ENCODE assay signal across 1 cellular context in the genomic region with DNA sequence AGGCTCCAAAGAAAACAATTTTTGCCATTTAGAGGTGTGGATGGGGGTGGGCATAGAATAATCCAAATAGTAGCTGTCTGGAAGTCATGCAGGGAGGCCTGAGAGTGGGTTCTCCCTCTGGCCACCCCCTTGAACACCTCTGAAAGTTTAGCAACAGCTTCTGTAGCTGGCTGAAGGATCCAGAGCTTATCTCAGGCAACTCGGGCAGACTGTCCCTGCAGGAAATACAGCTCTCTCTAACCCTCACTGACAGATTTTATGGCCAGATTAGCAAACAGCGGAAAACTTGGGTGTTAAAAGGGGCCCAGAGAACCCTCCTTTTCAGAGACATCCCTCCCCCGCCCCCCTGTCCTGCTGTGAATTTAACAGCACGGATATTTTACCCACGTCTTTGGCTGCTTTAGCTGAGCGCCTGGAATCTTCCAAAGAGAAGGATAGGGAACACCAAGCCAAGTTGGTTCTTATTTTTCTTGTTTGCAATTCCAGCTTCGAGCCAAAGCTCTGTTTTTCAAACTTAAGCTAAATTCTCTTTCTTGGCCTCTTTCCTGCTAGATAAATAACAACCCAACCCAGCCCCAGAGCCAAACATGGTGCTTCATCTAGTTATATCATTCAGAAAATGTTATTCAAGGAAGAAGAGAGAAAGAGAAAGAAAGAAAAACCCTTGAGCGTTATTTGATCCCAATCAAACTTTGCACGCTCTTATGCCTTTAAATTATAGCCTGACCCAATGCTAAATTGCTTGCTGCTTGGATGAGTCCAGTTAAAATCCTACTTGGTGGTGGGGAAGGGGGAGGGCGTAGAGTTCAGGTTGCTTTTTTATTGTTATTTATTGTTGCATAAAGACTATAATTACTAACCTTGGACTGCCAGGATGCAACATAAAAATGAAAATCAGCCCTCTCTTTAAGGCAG.
TF ChIP-seq lines count a peak whose summit lies in the region.

No MANE protein-coding gene starts in this region.

TF ChIP-seq in H1, 55 proteins besides CTCF, POLR2A, EP300 and RAD21:
- TF ChIP-seq SUZ12 (IDR thresholded peaks at IDR 0.05; ENCODE audit: low read length) (peak; percentile 75), RNF2 (IDR thresholded peaks at IDR 0.05; ENCODE audit: borderline replicate concordance, low read depth, low read length, missing control alignments, poor library complexity, severe bottlenecking) (peak; percentile 22), KDM4A (IDR thresholded peaks at IDR 0.05; ENCODE audit: low read depth, low read length, severe bottlenecking) (no peak), EZH2 (IDR thresholded peaks at IDR 0.05; ENCODE audit: low read depth, low read length, severe bottlenecking) (peak; percentile 23)
